8 cellular contexts compared by ENCODE assay signal in the genomic region with DNA sequence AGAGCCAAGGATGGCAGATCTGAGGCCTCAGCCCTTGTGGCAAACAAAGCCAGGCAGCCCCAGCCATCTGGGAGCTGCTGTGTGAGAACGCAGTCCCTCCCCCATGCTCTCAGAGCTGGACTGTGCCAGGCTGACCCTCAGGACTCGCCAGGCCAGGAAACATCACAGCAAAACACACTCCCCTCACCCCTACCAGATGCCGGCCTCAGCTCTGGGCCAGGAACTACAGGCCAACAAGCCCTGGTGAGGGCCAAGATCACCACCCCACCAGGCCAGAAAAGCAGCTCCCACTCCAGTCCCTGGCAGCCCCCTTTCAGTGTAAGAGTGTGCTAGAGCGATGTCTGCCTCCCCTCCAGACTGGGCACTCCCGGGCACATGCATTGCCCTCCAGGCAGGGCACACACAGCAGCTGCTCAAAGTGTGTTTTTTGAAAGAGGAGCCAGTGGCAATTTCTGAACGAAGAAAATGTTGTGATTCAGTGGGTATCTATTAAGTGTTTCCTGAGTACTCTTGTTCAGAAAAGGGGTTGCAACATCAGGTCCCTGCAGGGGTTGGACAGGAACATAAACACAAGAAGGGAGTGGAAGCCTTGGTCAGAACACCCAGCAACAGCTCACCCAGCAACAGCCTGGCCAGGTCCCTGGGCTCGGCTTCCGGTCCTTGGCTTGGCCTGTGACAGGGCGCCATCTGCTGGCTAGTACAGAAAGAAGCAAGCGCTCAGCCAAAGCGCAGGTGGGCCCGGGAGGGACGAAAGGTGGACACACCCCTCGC. TPM values are rescaled to one million over a fixed set of nuclear protein-coding genes. Genes with fewer than 3 reads are reported as not detected.
DNase-seq lines count a peak whose midpoint lies in the region; ATAC-seq, FAIRE-seq and TF ChIP-seq lines count a peak whose summit lies in the region.

No MANE protein-coding gene starts in this region.

- peaks cover 7% of the 10 kb centered on the region for H3K4me1 Mint-ChIP-seq in activated CD4-positive, alpha-beta T cell treated with anti-CD3 and anti-CD28 coated beads, Interleukin-2, amount 10 ng/mL, durations not matched to agents 24 days and 14 days

- TF ChIP-seq CTCF in colonic mucosa (IDR thresholded peaks at IDR 0.05) (peak; percentile 85), HepG2 (CRISPR knock-in tag; IDR thresholded peaks at IDR 0.05) (peak; percentile 99)

- H3K36me3 Mint-ChIP-seq in activated CD4-positive, alpha-beta T cell treated with anti-CD3 and anti-CD28 coated beads, Interleukin-2, amount 10 ng/mL, durations not matched to agents 24 days and 14 days (ENCODE audit: low read depth), result no peaks in the 10 kb centered on the region

- H3K27me3 ChIP-seq in colonic mucosa, result no peaks in the 10 kb centered on the region
- H3K27me3 ChIP-seq in HepG2 (ENCODE audit: control insufficient read depth in 1 of 2, insufficient read depth in 2 of 2, low read length in 2 of 2), result no peaks in the 10 kb centered on the region

- intact Hi-C loops in activated CD4-positive, alpha-beta T cell treated with anti-CD3 and anti-CD28 coated beads, Interleukin-2, amount 10 ng/mL, durations not matched to agents 24 days and 14 days (cut with micrococcal nuclease), result loop anchor here (1.0 to 5.0 kb wide), 3 partner anchors 92 to 247 kb away; no protein-coding TSS in a partner anchor
- intact Hi-C loops in colonic mucosa (cut with DNase I), result no loop called here
- intact Hi-C loops in HepG2 (cut with micrococcal nuclease; ENCODE audit: unreplicated experiment), result loop anchor here (1.0 to 5.0 kb wide), 5 partner anchors 41 to 218 kb away; a partner anchor contains a TSS

- peak; percentile 84 for ATAC-seq in GM18909 (IDR thresholded peaks at IDR 0.05; ENCODE audit: poor library complexity, unreplicated experiment)
- ATAC-seq in HG03196 (IDR thresholded peaks at IDR 0.05; ENCODE audit: unreplicated experiment), result peak; percentile 73
- ATAC-seq in HepG2, result peak; percentile 95

- H3K4me3 ChIP-seq in colonic mucosa (no peak overlapping the region), HepG2 (replicated peaks in 1 of 3; ENCODE audit: insufficient read depth in 1 of 3, low read depth in 2 of 3, low read length in 3 of 3) (peak overlapping the region in 1 of 3 experiments; percentile 13; a peak in 2 of 6 replicates)

- H3K27ac ChIP-seq in colonic mucosa (peak overlapping the region; percentile 58), HepG2 (ENCODE audit: extremely low read length, insufficient read depth, low read length) (peak overlapping the region; percentile 52)

- peak overlapping the region; percentile 11 for H3K4me3 Mint-ChIP-seq in activated CD4-positive, alpha-beta T cell treated with anti-CD3 and anti-CD28 coated beads, Interleukin-2, amount 10 ng/mL, durations not matched to agents 24 days and 14 days

- FAIRE-seq in HepG2 (lab: Jason Lieb, UNC), result peak; percentile 99

- H3K36me3 ChIP-seq in colonic mucosa (no peaks in the 10 kb centered on the region), HepG2 (replicated peaks in 1 of 2; ENCODE audit: control insufficient read depth in 1 of 2, insufficient read depth in 2 of 2, low read length in 2 of 2) (no peaks in the 10 kb centered on the region)

- CTCF ChIA-PET in HepG2 (lab: Yijun Ruan, JAX; ENCODE audit: low intra/inter-chr PET ratio, low total read pairs), result interaction anchor here (0.8 to 2.5 kb wide), 5 partner anchors 33 to 143 kb away, joined by 3 to 35 read pairs (median 8); no protein-coding TSS in a partner anchor

- TF ChIP-seq EP300 in HepG2 (IDR thresholded peaks at IDR 0.05; ENCODE audit: low read depth in 2 of 2, low read length in 2 of 2) (peak in 1 of 2 experiments; percentile 77; a peak in 1 of 4 replicates), HepG2 (CRISPR knock-in tag; IDR thresholded peaks at IDR 0.05; ENCODE audit: borderline replicate concordance) (no peak)

- H3K9ac ChIP-seq in colonic mucosa (ENCODE audit: low read depth in 2 of 2, low read length in 2 of 2) (peak overlapping the region; percentile 54 to 56), HepG2 (ENCODE audit: insufficient read depth, low read depth, low read length) (peak overlapping the region; percentile 23; the same call in 1 of the 2 replicates)

- H4K20me1 ChIP-seq in HepG2 (ENCODE audit: insufficient read depth, low read length), result no peaks in the 10 kb centered on the region

- in situ Hi-C loops in HepG2 (cut with HindIII; ENCODE audit: extremely low pct_ligation_motif_present, low pct_unique_long_range_greater_than_20kb), result loop anchor here (5.0 kb wide), 1 partner anchor 142 kb away; no protein-coding TSS in a partner anchor

- H3K79me2 ChIP-seq in HepG2 (ENCODE audit: insufficient read depth, low read length), result no peaks in the 10 kb centered on the region

- peak overlapping the region; percentile 59 for H2AFZ ChIP-seq in HepG2 (ENCODE audit: low read length)

- no peaks in the 10 kb centered on the region for H3K9me3 Mint-ChIP-seq in activated CD4-positive, alpha-beta T cell treated with anti-CD3 and anti-CD28 coated beads, Interleukin-2, amount 10 ng/mL, durations not matched to agents 24 days and 14 days

- no TSS peak for BruUV-seq in HepG2 (replicated peaks; lab: Mats Ljungman, UMichigan)

- H3K27ac Mint-ChIP-seq in activated CD4-positive, alpha-beta T cell treated with anti-CD3 and anti-CD28 coated beads, Interleukin-2, amount 10 ng/mL, durations not matched to agents 24 days and 14 days, result no peak overlapping the region

- no peaks in the 10 kb centered on the region for H3K4me1 ChIP-seq in colonic mucosa
- H3K4me1 ChIP-seq in HepG2 (ENCODE audit: insufficient read depth, low read length), result peaks cover 42% of the 10 kb centered on the region

- peak overlapping the region; percentile 55 for H3K4me2 ChIP-seq in HepG2 (ENCODE audit: low read depth, low read length)

- 60% methylated on average over 5 of the region's 14 CpGs for WGBS in HepG2 (ENCODE audit: low lambda C conversion rate)

- POLR2A ChIA-PET in HepG2 (lab: Yijun Ruan, JAX), result interaction anchor here (0.7 to 3.0 kb wide), 14 partner anchors 9 to 218 kb away, joined by 3 to 32 read pairs (median 4); a partner anchor contains a TSS

- TF ChIP-seq RAD21 in HepG2 (CRISPR knock-in tag; IDR thresholded peaks at IDR 0.05), result peak; percentile 100

- no peak for TF ChIP-seq POLR2A in HepG2 (IDR thresholded peaks at IDR 0.05; ENCODE audit: insufficient read depth in 1 of 2, low read depth in 2 of 2, low read length in 2 of 2)

- no peaks in the 10 kb centered on the region for H3K27me3 Mint-ChIP-seq in activated CD4-positive, alpha-beta T cell treated with anti-CD3 and anti-CD28 coated beads, Interleukin-2, amount 10 ng/mL, durations not matched to agents 24 days and 14 days

- H3K9me3 ChIP-seq in colonic mucosa, result no peaks in the 10 kb centered on the region
- H3K9me3 ChIP-seq in HepG2 (ENCODE audit: low read length), result no peaks in the 10 kb centered on the region

- DNase-seq in AG08395 (ENCODE audit: low spot score) (peak; percentile 94), NCI-H526 treated with DMSO at 0.1 percent for 48 hours (lab: John Stamatoyannopoulos, UW) (peak; percentile 34), colonic mucosa (peak; percentile 89), HepG2 (ENCODE audit: low spot score) (peak; percentile 88)
- peak; percentile 95 for DNase-seq in activated CD4-positive, alpha-beta T cell treated with anti-CD3 and anti-CD28 coated beads, Interleukin-2, amount 10 ng/mL, durations not matched to agents 24 days and 14 days
- DNase-seq in stimulated activated CD4-positive, alpha-beta T cell treated with anti-CD3 and anti-CD28 coated beads, Interleukin-2, amount 100 ng/mL, for 4 hours (ENCODE audit: low read depth), result peak; percentile 72

RNA-seq across cellular contexts. Expression of a gene that starts 18.2 kb away (rescaled TPM):
- total RNA-seq in activated CD4-positive, alpha-beta T cell treated with anti-CD3 and anti-CD28 coated beads, Interleukin-2, amount 10 ng/mL, durations not matched to agents 24 days and 14 days, result 17.2 and 18.7 TPM in 2 replicates
- 1 to 10 TPM; 5.0 to 9.8 TPM for total RNA-seq in colonic mucosa
- 37.5 and 38.6 TPM in 2 replicates for total RNA-seq in HepG2 (2016; rRNA removed; fragmentation: Illumina TruSeq; extraction: Trizol)
- total RNA-seq in HepG2 (2016; cell fraction: cytosol; rRNA removed; fragmentation: Illumina TruSeq; extraction: Trizol; ENCODE audit: low read depth), result 7.5 and 7.6 TPM in 2 replicates
- total RNA-seq in HepG2 (2016; cell fraction: insoluble cytoplasmic fraction; rRNA removed; fragmentation: Illumina TruSeq; extraction: Trizol), result 31.9 and 38.9 TPM in 2 replicates
- total RNA-seq in HepG2 (2016; cell fraction: membrane; rRNA removed; fragmentation: Illumina TruSeq; extraction: Trizol), result 28.7 and 30.2 TPM in 2 replicates
- 21.0 and 21.2 TPM in 2 replicates for total RNA-seq in HepG2 (2016; cell fraction: nucleus; rRNA removed; fragmentation: Illumina TruSeq; extraction: Trizol)
- polyA plus RNA-seq in HepG2 (2011; rRNA removed), result 31.1 and 37.0 TPM in 2 replicates
- 40.7 and 41.5 TPM in 2 replicates for polyA plus RNA-seq in HepG2 (2011; cell fraction: cytosol; rRNA removed)
- polyA plus RNA-seq in HepG2 (2011; cell fraction: nucleus; rRNA removed), result 39.1 and 48.3 TPM in 2 replicates
- 20.8 and 26.7 TPM in 2 replicates for polyA plus RNA-seq in HepG2 (2012)
- polyA plus RNA-seq in HepG2 (2016; cell fraction: cytosol; fragmentation: Illumina TruSeq; extraction: Trizol; ENCODE audit: low read depth), result 6.9 and 8.4 TPM in 2 replicates
- 39.8 and 43.5 TPM in 2 replicates for polyA plus RNA-seq in HepG2 (2016; cell fraction: insoluble cytoplasmic fraction; fragmentation: Illumina TruSeq; extraction: Trizol; ENCODE audit: low read depth)
- polyA plus RNA-seq in HepG2 (2016; cell fraction: membrane; fragmentation: Illumina TruSeq; extraction: Trizol; ENCODE audit: low read depth), result 24.8 and 26.5 TPM in 2 replicates
- polyA plus RNA-seq in HepG2 (2016; cell fraction: nucleus; fragmentation: Illumina TruSeq; extraction: Trizol; ENCODE audit: insufficient read depth, low read depth), result 43.4 and 44.0 TPM in 2 replicates
- polyA minus RNA-seq in HepG2 (2011; rRNA and poly(A)+ RNA removed; ENCODE audit: low replicate concordance), result 8.9 and 35.0 TPM in 2 replicates
- polyA minus RNA-seq in HepG2 (2011; cell fraction: cytosol; rRNA and poly(A)+ RNA removed), result 14.2 and 15.2 TPM in 2 replicates
- 8.6 and 11.4 TPM in 2 replicates for polyA minus RNA-seq in HepG2 (2011; cell fraction: nucleus; rRNA and poly(A)+ RNA removed)

RNA-seq across cellular contexts. Expression of a gene that starts 39.8 kb away (rescaled TPM):
- total RNA-seq in activated CD4-positive, alpha-beta T cell treated with anti-CD3 and anti-CD28 coated beads, Interleukin-2, amount 10 ng/mL, durations not matched to agents 24 days and 14 days, result 37.6 and 38.3 TPM in 2 replicates
- total RNA-seq in colonic mucosa (10 to 100 TPM; 77.1 to 77.7 TPM), HepG2 (2016; rRNA removed; fragmentation: Illumina TruSeq; extraction: Trizol) (22.0 and 38.0 TPM in 2 replicates)
- total RNA-seq in HepG2 (2016; cell fraction: cytosol; rRNA removed; fragmentation: Illumina TruSeq; extraction: Trizol; ENCODE audit: low read depth), result 17.2 and 19.6 TPM in 2 replicates
- total RNA-seq in HepG2 (2016; cell fraction: insoluble cytoplasmic fraction; rRNA removed; fragmentation: Illumina TruSeq; extraction: Trizol), result 21.9 and 34.6 TPM in 2 replicates
- total RNA-seq in HepG2 (2016; cell fraction: membrane; rRNA removed; fragmentation: Illumina TruSeq; extraction: Trizol), result 61.0 and 70.2 TPM in 2 replicates
- 16.9 and 19.6 TPM in 2 replicates for total RNA-seq in HepG2 (2016; cell fraction: nucleus; rRNA removed; fragmentation: Illumina TruSeq; extraction: Trizol)
- 15.2 and 16.9 TPM in 2 replicates for polyA plus RNA-seq in HepG2 (2011; rRNA removed)
- 11.8 and 19.5 TPM in 2 replicates for polyA plus RNA-seq in HepG2 (2011; cell fraction: cytosol; rRNA removed)
- polyA plus RNA-seq in HepG2 (2011; cell fraction: nucleus; rRNA removed), result 6.5 and 9.6 TPM in 2 replicates
- polyA plus RNA-seq in HepG2 (2012), result 30.8 and 39.1 TPM in 2 replicates
- 64.7 and 66.1 TPM in 2 replicates for polyA plus RNA-seq in HepG2 (2016; cell fraction: cytosol; fragmentation: Illumina TruSeq; extraction: Trizol; ENCODE audit: low read depth)
- polyA plus RNA-seq in HepG2 (2016; cell fraction: insoluble cytoplasmic fraction; fragmentation: Illumina TruSeq; extraction: Trizol; ENCODE audit: low read depth), result 46.1 and 53.1 TPM in 2 replicates
- polyA plus RNA-seq in HepG2 (2016; cell fraction: membrane; fragmentation: Illumina TruSeq; extraction: Trizol; ENCODE audit: low read depth), result 111 and 131 TPM in 2 replicates
- polyA plus RNA-seq in HepG2 (2016; cell fraction: nucleus; fragmentation: Illumina TruSeq; extraction: Trizol; ENCODE audit: insufficient read depth, low read depth), result 25.2 TPM in 2 replicates
- 19.1 and 27.4 TPM in 2 replicates for polyA minus RNA-seq in HepG2 (2011; rRNA and poly(A)+ RNA removed; ENCODE audit: low replicate concordance)
- polyA minus RNA-seq in HepG2 (2011; cell fraction: cytosol; rRNA and poly(A)+ RNA removed), result 18.4 and 23.2 TPM in 2 replicates
- polyA minus RNA-seq in HepG2 (2011; cell fraction: nucleus; rRNA and poly(A)+ RNA removed), result 15.6 and 18.5 TPM in 2 replicates

Comparison
In these comparisons a context has a peak if more than half of its experiments do, and no peak if none do; other contexts are left out.
1. DNase-seq: peak in every context shown above with its lines; median percentile 95 in activated CD4-positive, alpha-beta T cell treated with anti-CD3 and anti-CD28 coated beads, Interleukin-2, amount 10 ng/mL, durations not matched to agents 24 days and 14 days; 94 in AG08395; 89 in colonic mucosa; 88 in HepG2; 72 in stimulated activated CD4-positive, alpha-beta T cell treated with anti-CD3 and anti-CD28 coated beads, Interleukin-2, amount 100 ng/mL, for 4 hours; 34 in NCI-H526 treated with DMSO at 0.1 percent for 48 hours.